1 cellular context compared by ENCODE assay signal in the genomic region with DNA sequence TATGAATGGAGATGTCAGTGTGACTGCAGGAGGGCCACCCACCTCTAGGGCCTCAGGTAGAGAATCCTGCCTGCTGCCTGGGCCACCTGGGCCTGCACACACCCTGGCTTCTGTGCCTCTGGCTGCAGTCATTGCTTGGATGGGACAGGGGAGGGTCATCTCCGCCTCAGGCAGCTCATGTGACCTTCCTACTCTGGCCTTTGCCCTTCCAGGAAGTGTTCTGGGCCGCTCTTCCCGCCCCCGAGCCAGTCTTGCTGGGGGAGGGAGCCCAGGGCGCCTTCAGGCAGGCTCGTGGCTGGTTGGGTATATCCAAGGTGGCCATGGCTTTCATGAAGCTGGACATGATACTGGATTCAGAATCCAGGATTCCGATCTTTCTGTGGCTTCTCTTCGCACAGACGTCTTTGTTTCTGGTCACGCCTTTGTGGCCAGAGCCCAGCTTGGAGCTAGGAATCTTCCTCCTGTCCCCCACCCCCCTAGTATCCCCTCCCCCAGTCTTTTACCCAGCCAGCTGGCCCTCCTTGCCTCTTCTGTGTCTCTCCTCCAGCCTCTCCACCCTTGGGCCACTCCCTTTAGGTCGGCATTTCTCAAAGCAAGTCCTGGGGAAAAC.
A peak's percentile ranks its signal among the peaks of the same experiment; 100 is the strongest.
TF ChIP-seq lines count a peak whose summit lies in the region.

No MANE protein-coding gene starts in this region.

TF ChIP-seq in K562, 482 proteins besides CTCF, POLR2A, EP300 and RAD21 (continued from another document):
- TF ChIP-seq ESRRB (CRISPR knock-in tag; IDR thresholded peaks at IDR 0.05; ENCODE audit: borderline replicate concordance): no peak
- TF ChIP-seq NR2F6 (CRISPR knock-in tag; IDR thresholded peaks at IDR 0.05): no peak
- no peak for TF ChIP-seq FOXP1 (CRISPR knock-in tag; IDR thresholded peaks at IDR 0.05)
- TF ChIP-seq NFIC (IDR thresholded peaks at IDR 0.05): no peak
- TF ChIP-seq, protein P1, sequence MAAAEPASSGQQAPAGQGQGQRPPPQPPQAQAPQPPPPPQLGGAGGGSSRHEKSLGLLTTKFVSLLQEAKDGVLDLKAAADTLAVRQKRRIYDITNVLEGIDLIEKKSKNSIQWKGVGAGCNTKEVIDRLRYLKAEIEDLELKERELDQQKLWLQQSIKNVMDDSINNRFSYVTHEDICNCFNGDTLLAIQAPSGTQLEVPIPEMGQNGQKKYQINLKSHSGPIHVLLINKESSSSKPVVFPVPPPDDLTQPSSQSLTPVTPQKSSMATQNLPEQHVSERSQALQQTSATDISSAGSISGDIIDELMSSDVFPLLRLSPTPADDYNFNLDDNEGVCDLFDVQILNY (CRISPR knock-in tag; IDR thresholded peaks at IDR 0.05): no peak
- TF ChIP-seq PURB (CRISPR knock-in tag; IDR thresholded peaks at IDR 0.05; ENCODE audit: low read depth): no peak
- no peak; the same call in 1 of the 2 replicates for TF ChIP-seq TCF3 (CRISPR knock-in tag; IDR thresholded peaks at IDR 0.05)
- peak; percentile 53; the same call in 1 of the 2 replicates for TF ChIP-seq RAD51 (IDR thresholded peaks at IDR 0.05; ENCODE audit: borderline replicate concordance, low read depth)
- peak; percentile 39; the same call in 1 of the 2 replicates for TF ChIP-seq CTBP1 (IDR thresholded peaks at IDR 0.05; ENCODE audit: borderline replicate concordance)
- TF ChIP-seq ZNF707 (CRISPR knock-in tag; conservative IDR thresholded peaks at IDR 0.05): no peak
- no peak for TF ChIP-seq ZNF445 (CRISPR knock-in tag; IDR thresholded peaks at IDR 0.05; ENCODE audit: low read depth)
- TF ChIP-seq GABPA (tag; conservative IDR thresholded peaks at IDR 0.05; ENCODE audit: low read depth): peak; percentile 57; the same call in 1 of the 2 replicates
- TF ChIP-seq JUNB (CRISPR knock-in tag; conservative IDR thresholded peaks at IDR 0.05): no peak
- peak; percentile 70 for TF ChIP-seq SMAD4 (CRISPR knock-in tag; conservative IDR thresholded peaks at IDR 0.05)
- TF ChIP-seq ELF1 (tag; IDR thresholded peaks at IDR 0.05): peak; percentile 43; the same call in 1 of the 2 replicates
- no peak for TF ChIP-seq KLF16 (IDR thresholded peaks at IDR 0.05)
- TF ChIP-seq, protein P2, sequence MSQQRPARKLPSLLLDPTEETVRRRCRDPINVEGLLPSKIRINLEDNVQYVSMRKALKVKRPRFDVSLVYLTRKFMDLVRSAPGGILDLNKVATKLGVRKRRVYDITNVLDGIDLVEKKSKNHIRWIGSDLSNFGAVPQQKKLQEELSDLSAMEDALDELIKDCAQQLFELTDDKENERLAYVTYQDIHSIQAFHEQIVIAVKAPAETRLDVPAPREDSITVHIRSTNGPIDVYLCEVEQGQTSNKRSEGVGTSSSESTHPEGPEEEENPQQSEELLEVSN (IDR thresholded peaks at IDR 0.05; ENCODE audit: borderline replicate concordance in 1 of 2, extremely low read depth in 1 of 2, insufficient read depth in 1 of 2, insufficient read length in 1 of 2, low read depth in 1 of 2, low read length in 1 of 2, poor library complexity in 1 of 2, severe bottlenecking in 1 of 2): peak; percentile 11 to 63
- no peak for TF ChIP-seq CBX2 (IDR thresholded peaks at IDR 0.05; ENCODE audit: insufficient read depth, low read length, poor library complexity, severe bottlenecking)
- TF ChIP-seq, protein P3, sequence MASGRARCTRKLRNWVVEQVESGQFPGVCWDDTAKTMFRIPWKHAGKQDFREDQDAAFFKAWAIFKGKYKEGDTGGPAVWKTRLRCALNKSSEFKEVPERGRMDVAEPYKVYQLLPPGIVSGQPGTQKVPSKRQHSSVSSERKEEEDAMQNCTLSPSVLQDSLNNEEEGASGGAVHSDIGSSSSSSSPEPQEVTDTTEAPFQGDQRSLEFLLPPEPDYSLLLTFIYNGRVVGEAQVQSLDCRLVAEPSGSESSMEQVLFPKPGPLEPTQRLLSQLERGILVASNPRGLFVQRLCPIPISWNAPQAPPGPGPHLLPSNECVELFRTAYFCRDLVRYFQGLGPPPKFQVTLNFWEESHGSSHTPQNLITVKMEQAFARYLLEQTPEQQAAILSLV (tag; IDR thresholded peaks at IDR 0.05): no peak
- no peak for TF ChIP-seq NCOR1 (IDR thresholded peaks at IDR 0.05)
- peak; percentile 49; the same call in 1 of the 2 replicates for TF ChIP-seq NR2C2 (CRISPR knock-in tag; IDR thresholded peaks at IDR 0.05)
- peak; percentile 88 for TF ChIP-seq NR2C2 (tag; IDR thresholded peaks at IDR 0.05)
- peak; percentile 19; the same call in 1 of the 2 replicates for TF ChIP-seq ZBTB7A (IDR thresholded peaks at IDR 0.05; ENCODE audit: borderline replicate concordance, control insufficient read depth, low read depth, low read length)
- TF ChIP-seq MAZ (CRISPR knock-in tag; conservative IDR thresholded peaks at IDR 0.05 in 1 of 2, IDR thresholded peaks at IDR 0.05 in 1 of 2): 0 out of 4 replicates have a peak, but pooled peaks of 1 of the 2 experiments have one; percentile 20
- peak; percentile 35; the same call in 1 of the 2 replicates for TF ChIP-seq POLR2G (IDR thresholded peaks at IDR 0.05; ENCODE audit: low read depth, low read length)
- TF ChIP-seq, protein P4, sequence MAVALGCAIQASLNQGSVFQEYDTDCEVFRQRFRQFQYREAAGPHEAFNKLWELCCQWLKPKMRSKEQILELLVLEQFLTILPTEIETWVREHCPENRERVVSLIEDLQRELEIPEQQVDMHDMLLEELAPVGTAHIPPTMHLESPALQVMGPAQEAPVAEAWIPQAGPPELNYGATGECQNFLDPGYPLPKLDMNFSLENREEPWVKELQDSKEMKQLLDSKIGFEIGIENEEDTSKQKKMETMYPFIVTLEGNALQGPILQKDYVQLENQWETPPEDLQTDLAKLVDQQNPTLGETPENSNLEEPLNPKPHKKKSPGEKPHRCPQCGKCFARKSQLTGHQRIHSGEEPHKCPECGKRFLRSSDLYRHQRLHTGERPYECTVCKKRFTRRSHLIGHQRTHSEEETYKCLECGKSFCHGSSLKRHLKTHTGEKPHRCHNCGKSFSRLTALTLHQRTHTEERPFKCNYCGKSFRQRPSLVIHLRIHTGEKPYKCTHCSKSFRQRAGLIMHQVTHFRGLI (CRISPR knock-in tag; IDR thresholded peaks at IDR 0.05): no peak
- no peak for TF ChIP-seq STAT5B (CRISPR knock-in tag; IDR thresholded peaks at IDR 0.05)
